In the genomic region with DNA sequence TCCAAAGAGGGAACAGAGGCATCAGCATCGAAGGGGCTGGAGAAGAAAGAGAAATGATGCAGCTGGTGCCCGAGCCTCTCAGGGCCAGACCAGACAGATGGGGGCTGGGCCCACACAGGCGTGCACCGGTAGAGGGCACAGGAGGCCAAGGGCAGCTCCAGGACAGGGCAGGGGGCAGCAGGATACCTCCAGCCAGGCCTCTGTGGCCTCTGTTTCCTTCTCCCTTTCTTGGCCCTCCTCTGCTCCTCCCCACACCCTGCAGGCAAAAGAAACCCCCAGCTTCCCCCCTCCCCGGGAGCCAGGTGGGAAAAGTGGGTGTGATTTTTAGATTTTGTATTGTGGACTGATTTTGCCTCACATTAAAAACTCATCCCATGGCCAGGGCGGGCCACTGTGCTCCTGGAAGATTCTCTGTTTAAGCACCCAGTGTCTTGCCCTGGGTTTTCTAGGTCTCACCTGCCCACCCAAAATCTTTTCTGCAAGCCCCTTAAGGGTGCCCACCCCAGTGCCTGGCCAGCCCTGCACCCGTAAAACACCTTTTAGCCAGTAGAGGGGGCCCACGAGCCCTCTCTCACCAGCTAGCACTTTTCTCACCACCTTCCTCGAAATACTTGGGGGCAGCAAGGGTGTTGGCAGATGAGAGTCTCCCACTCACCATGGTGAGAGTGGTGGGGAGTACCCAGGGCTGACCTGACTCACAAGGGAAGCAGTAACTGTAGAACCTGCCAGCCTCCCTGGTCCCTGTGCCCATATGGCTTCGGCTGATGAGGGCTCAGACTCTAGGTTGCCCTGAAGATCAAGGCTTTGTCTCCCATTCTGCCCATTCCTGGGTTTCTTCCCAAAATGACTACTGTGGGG, we compare ENCODE assay signal across 8 cellular contexts. TPM values are rescaled to one million over a fixed set of nuclear protein-coding genes. Genes with fewer than 3 reads are reported as not detected.
DNase-seq lines count a peak whose midpoint lies in the region; ATAC-seq and TF ChIP-seq lines count a peak whose summit lies in the region.

No MANE protein-coding gene starts in this region.

- peaks cover 3% of the 10 kb centered on the region for H3K36me3 Mint-ChIP-seq in activated naive CD8-positive, alpha-beta T cell treated with anti-CD3 and anti-CD28 coated beads, Interleukin-2, amount 10 ng/mL, durations not matched to agents 7 days and 5 days

- H3F3A ChIP-seq in SU-DHL-6 (ENCODE audit: insufficient read depth) = peaks cover 44% of the 10 kb centered on the region

- H3K4me1 ChIP-seq in HUES6 (ENCODE audit: control insufficient read depth, insufficient read depth, low read length) (peaks cover 53% of the 10 kb centered on the region), skeletal muscle tissue (ENCODE audit: control insufficient read depth in 3 of 3, insufficient read depth in 3 of 3, low read length in 3 of 3) (peaks cover 28 to 38% (median 33%) of the 10 kb centered on the region in 3 donors)

- H3K4me3 Mint-ChIP-seq in activated naive CD8-positive, alpha-beta T cell treated with anti-CD3 and anti-CD28 coated beads, Interleukin-2, amount 10 ng/mL, durations not matched to agents 7 days and 5 days = no peak overlapping the region

- H3K9me3 ChIP-seq in HUES6 (ENCODE audit: control insufficient read depth, insufficient read depth, low read depth, low read length) (no peaks in the 10 kb centered on the region), SU-DHL-6 (ENCODE audit: insufficient read depth, low read length) (no peaks in the 10 kb centered on the region), skeletal muscle tissue (ENCODE audit: control insufficient read depth in 3 of 3, low read length in 3 of 3) (no peaks in the 10 kb centered on the region)

- no peak overlapping the region for H3K27ac Mint-ChIP-seq in activated naive CD8-positive, alpha-beta T cell treated with anti-CD3 and anti-CD28 coated beads, Interleukin-2, amount 10 ng/mL, durations not matched to agents 7 days and 5 days

- TF ChIP-seq CTCF in SU-DHL-6 (IDR thresholded peaks at IDR 0.05; ENCODE audit: insufficient read depth, low read length, poor library complexity, severe bottlenecking) = peak; percentile 84

- H3K79me2 ChIP-seq in SU-DHL-6 (ENCODE audit: insufficient read depth, low read length) = no peaks in the 10 kb centered on the region

- DNase-seq in CMK (ENCODE audit: low read depth) (peak; percentile 55), hepatic stellate cell (ENCODE audit: low spot score) (peak; percentile 47), mesenteric fat pad (ENCODE audit: low spot score) (no peak)
- peak; percentile 76 for DNase-seq in activated naive CD8-positive, alpha-beta T cell treated with anti-CD3 and anti-CD28 coated beads, Interleukin-2, amount 10 ng/mL, durations not matched to agents 7 days and 5 days

- no peaks in the 10 kb centered on the region for H3K27me3 Mint-ChIP-seq in activated naive CD8-positive, alpha-beta T cell treated with anti-CD3 and anti-CD28 coated beads, Interleukin-2, amount 10 ng/mL, durations not matched to agents 7 days and 5 days

- peaks cover 21% of the 10 kb centered on the region for H3K4me1 Mint-ChIP-seq in activated naive CD8-positive, alpha-beta T cell treated with anti-CD3 and anti-CD28 coated beads, Interleukin-2, amount 10 ng/mL, durations not matched to agents 7 days and 5 days

- H3K4me3 ChIP-seq in HUES6 (ENCODE audit: low read depth, low read length) (no peak overlapping the region), SU-DHL-6 (ENCODE audit: insufficient read depth, low read length, poor library complexity, severe bottlenecking) (no peak overlapping the region), skeletal muscle tissue (ENCODE audit: low read length in 3 of 3) (peak overlapping the region in 1 of 3 donors; percentile 13)

- no peaks in the 10 kb centered on the region for H3K9me2 ChIP-seq in SU-DHL-6 (replicated peaks; ENCODE audit: insufficient read depth, low read length)

- H2AFZ ChIP-seq in SU-DHL-6 (ENCODE audit: low read depth, low read length, severe bottlenecking) = no peak overlapping the region

- H3K27ac ChIP-seq in HUES6 (ENCODE audit: low read depth, low read length) = peak overlapping the region; percentile 4; the same call in 1 of the 2 replicates
- peak overlapping the region; percentile 95 for H3K27ac ChIP-seq in SU-DHL-6 (ENCODE audit: low read depth, low read length)
- H3K27ac ChIP-seq in skeletal muscle tissue (ENCODE audit: low read depth, low read length) = peak overlapping the region; percentile 42

- no peaks in the 10 kb centered on the region for H3K27me3 ChIP-seq in HUES6 (ENCODE audit: control insufficient read depth, insufficient read depth, low read length)
- H3K27me3 ChIP-seq in SU-DHL-6 (ENCODE audit: low read length) = no peaks in the 10 kb centered on the region
- H3K27me3 ChIP-seq in skeletal muscle tissue (ENCODE audit: control insufficient read depth in 3 of 3, insufficient read depth in 3 of 3, low read length in 3 of 3) = no peaks in the 10 kb centered on the region

- H3K36me3 ChIP-seq in HUES6 (ENCODE audit: control insufficient read depth, insufficient read depth, low read length) = peaks cover 43% of the 10 kb centered on the region
- no peaks in the 10 kb centered on the region for H3K36me3 ChIP-seq in SU-DHL-6 (ENCODE audit: low read length)
- peaks cover 12 to 30% (median 16%) of the 10 kb centered on the region in 3 donors for H3K36me3 ChIP-seq in skeletal muscle tissue (ENCODE audit: control insufficient read depth in 3 of 3, insufficient read depth in 3 of 3, low read length in 3 of 3)

- H3K9me3 Mint-ChIP-seq in activated naive CD8-positive, alpha-beta T cell treated with anti-CD3 and anti-CD28 coated beads, Interleukin-2, amount 10 ng/mL, durations not matched to agents 7 days and 5 days = no peaks in the 10 kb centered on the region

- H3K4me2 ChIP-seq in SU-DHL-6 (ENCODE audit: low read depth, low read length, poor library complexity, severe bottlenecking) = peak overlapping the region; percentile 11

- POLR2A ChIA-PET in activated naive CD8-positive, alpha-beta T cell treated with anti-CD3 and anti-CD28 coated beads, Interleukin-2, amount 10 ng/mL, durations not matched to agents 7 days and 5 days (lab: Charles Lee) = interaction anchor here (1.1 to 2.8 kb wide), 3 partner anchors 36 to 43 kb away, joined by 4 to 10 read pairs (median 8); a partner anchor contains a TSS

- H4K20me1 ChIP-seq in SU-DHL-6 (ENCODE audit: low read depth, low read length) = no peaks in the 10 kb centered on the region

- H3K9ac ChIP-seq in HUES6 (ENCODE audit: low read length) = no peak overlapping the region
- H3K9ac ChIP-seq in SU-DHL-6 (ENCODE audit: low read length) = no peak overlapping the region
- peak overlapping the region in 1 of 3 donors; percentile 57 for H3K9ac ChIP-seq in skeletal muscle tissue (ENCODE audit: low read depth in 1 of 3, low read length in 3 of 3)

- ATAC-seq in activated naive CD8-positive, alpha-beta T cell treated with anti-CD3 and anti-CD28 coated beads, Interleukin-2, amount 10 ng/mL, durations not matched to agents 7 days and 5 days (ENCODE audit: low read depth) = no peak
- no peak for ATAC-seq in HG02981 (IDR thresholded peaks at IDR 0.05; ENCODE audit: unreplicated experiment)

RNA-seq across cellular contexts. Expression of a gene that starts 35.7 kb away (rescaled TPM):
- total RNA-seq in activated naive CD8-positive, alpha-beta T cell treated with anti-CD3 and anti-CD28 coated beads, Interleukin-2, amount 10 ng/mL, durations not matched to agents 7 days and 5 days = 1 to 10 TPM in 1 of 2 experiments, under 1 TPM in 1; 0.72 to 1.2 TPM
- 136 TPM for total RNA-seq in skeletal muscle tissue
- total RNA-seq in mesenteric fat pad = 223 TPM

RNA-seq across cellular contexts. Expression of a gene that starts 55.1 kb away (rescaled TPM):
- total RNA-seq in activated naive CD8-positive, alpha-beta T cell treated with anti-CD3 and anti-CD28 coated beads, Interleukin-2, amount 10 ng/mL, durations not matched to agents 7 days and 5 days = 100 to 1,000 TPM; 112 to 120 TPM
- total RNA-seq in skeletal muscle tissue (30.8 TPM), mesenteric fat pad (186 TPM)

Comparison
In these comparisons a context has a peak if more than half of its experiments do, and no peak if none do; other contexts are left out.
1. H3K27ac ChIP-seq: peak in every context shown above with its lines; median percentile 95 in SU-DHL-6; 42 in skeletal muscle tissue; 4 in HUES6.
2. RNA of a gene that starts 35.7 kb away (total RNA-seq): 223 TPM in mesenteric fat pad (single experiment) and 136 TPM in skeletal muscle tissue (single experiment); 0.72 to 1.2 TPM in activated naive CD8-positive, alpha-beta T cell treated with anti-CD3 and anti-CD28 coated beads, Interleukin-2, amount 10 ng/mL, durations not matched to agents 7 days and 5 days; every median in the first group is over 10 times any median in the second.